In the genomic region with DNA sequence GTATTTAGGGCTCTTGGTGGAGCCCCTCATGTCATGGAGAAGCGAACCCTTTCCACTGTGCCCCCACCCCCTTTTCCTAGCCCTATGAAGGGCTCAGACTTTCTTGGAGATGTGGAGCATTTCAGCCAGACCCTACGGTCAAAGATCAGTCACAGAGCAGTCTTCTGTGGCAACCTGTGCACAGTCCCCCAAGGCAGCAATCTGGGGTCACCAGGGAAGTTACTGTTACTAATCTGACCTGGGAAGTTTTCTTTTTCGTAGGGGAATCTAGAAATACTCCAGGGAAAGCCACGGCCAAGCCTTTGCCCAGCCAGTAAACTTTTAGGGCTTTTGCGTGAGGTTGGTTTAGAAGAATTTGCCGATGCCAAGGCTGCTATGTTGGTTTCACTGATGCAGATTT, we compare ENCODE assay signal across 16 cellular contexts. TPM values are rescaled to one million over a fixed set of nuclear protein-coding genes. Genes with fewer than 3 reads are reported as not detected.
DNase-seq lines count a peak whose midpoint lies in the region; ATAC-seq and TF ChIP-seq lines count a peak whose summit lies in the region.
"Had no signal": no experiment of that assay in that cellular context is flagged by ENCODE, and none has a peak within 500 bp of the region (broad histone marks: within the 10 kb centered on the region; RNA-seq: fewer than 3 reads in every experiment).

No MANE protein-coding gene starts in this region.

- no peak overlapping the region for H2AFZ ChIP-seq in mesenchymal stem cell (ENCODE audit: low read depth, low read length)
- H2AFZ ChIP-seq: GM23248 had no signal

- 85 to 89% methylated on average over 5 to 6 of the region's 6 CpGs for WGBS in body of pancreas, 2 donors
- WGBS in mesenchymal stem cell, result 95% methylated on average over 6 of the region's 6 CpGs

- H3K36me3 ChIP-seq in body of pancreas (replicated peaks in 1 of 2; ENCODE audit: insufficient read depth in 1 of 2, low read depth in 2 of 2) (peaks cover 0 to 2% of the 10 kb centered on the region in 2 donors), mesenchymal stem cell (ENCODE audit: control insufficient read depth in 1 of 2, insufficient read depth in 2 of 2, low read depth in 1 of 2, low read length in 2 of 2) (no peaks in the 10 kb centered on the region)
- H3K36me3 ChIP-seq: WERI-Rb-1 had no signal

- H2BK15ac ChIP-seq in mesenchymal stem cell (ENCODE audit: low read depth, poor library complexity, severe bottlenecking), result peak overlapping the region; percentile 92

- peak in 1 of 4 donors; percentile 4 for DNase-seq in body of pancreas
- DNase-seq in mesenchymal stem cell, result no peak
- DNase-seq in substantia nigra (lab: John Stamatoyannopoulos, UW), result no peak
- no peak for DNase-seq in activated CD4-positive, alpha-beta T cell treated with anti-CD3 and anti-CD28 coated beads for 4 hours
- DNase-seq in Kasumi-1 (lab: John Stamatoyannopoulos, UW), result no peak
- DNase-seq: foreskin keratinocyte, GM23248, NCI-H1417 treated with DMSO at 0.1 percent for 48 hours, nucleus accumbens, RPMI8226, WERI-Rb-1 had no signal

- H2AK5ac ChIP-seq in mesenchymal stem cell (ENCODE audit: low read length, severe bottlenecking), result no peak overlapping the region

- H3K4ac ChIP-seq in mesenchymal stem cell (ENCODE audit: low read depth in 1 of 2, low read length in 2 of 2), result no peak overlapping the region

- no peak overlapping the region for H2BK5ac ChIP-seq in mesenchymal stem cell (ENCODE audit: low read depth, low read length, poor library complexity, severe bottlenecking)

- H3K27ac ChIP-seq in C4-2B, result peak overlapping the region; percentile 83
- H3K27ac ChIP-seq in body of pancreas, result peak overlapping the region; percentile 47 to 81 (median 72)
- H3K27ac ChIP-seq in mesenchymal stem cell (ENCODE audit: low read length, poor library complexity, severe bottlenecking), result no peak overlapping the region
- H3K27ac ChIP-seq in substantia nigra (ENCODE audit: low read depth, low read length, poor library complexity, severe bottlenecking), result peak overlapping the region; percentile 23
- H3K27ac ChIP-seq: foreskin keratinocyte, GM23248, WERI-Rb-1 had no signal

- H3K9ac ChIP-seq in mesenchymal stem cell (ENCODE audit: low read length), result no peak overlapping the region
- H3K9ac ChIP-seq: GM23248 had no signal

- no peak overlapping the region for H2BK120ac ChIP-seq in mesenchymal stem cell (ENCODE audit: low read depth, low read length)

- no peak overlapping the region for H3K23ac ChIP-seq in mesenchymal stem cell (ENCODE audit: low read length in 2 of 2)

- H4K8ac ChIP-seq in mesenchymal stem cell (ENCODE audit: low read length), result no peak overlapping the region

- no peaks in the 10 kb centered on the region for H3K79me1 ChIP-seq in mesenchymal stem cell (replicated peaks; ENCODE audit: low read length, poor library complexity, severe bottlenecking)

- H3K4me3 ChIP-seq in body of pancreas (no peak overlapping the region), mesenchymal stem cell (ENCODE audit: insufficient read depth in 1 of 2, low read depth in 1 of 2, low read length in 2 of 2) (no peak overlapping the region)
- H3K4me3 ChIP-seq: GM23248, skin epidermis had no signal

- peak overlapping the region in 1 of 2 experiments; percentile 81 for H3K18ac ChIP-seq in mesenchymal stem cell (ENCODE audit: low read depth in 1 of 2, low read length in 2 of 2)

- no peak overlapping the region for H3K4me2 ChIP-seq in mesenchymal stem cell (ENCODE audit: low read length, poor library complexity, severe bottlenecking)

- H4K91ac ChIP-seq in mesenchymal stem cell (ENCODE audit: low read length), result peak overlapping the region; percentile 68

- ATAC-seq in body of pancreas, result no peak
- no peak for ATAC-seq in GM19324 (IDR thresholded peaks at IDR 0.05; ENCODE audit: low FRiP score, unreplicated experiment)
- ATAC-seq in HG02759 (IDR thresholded peaks at IDR 0.05; ENCODE audit: unreplicated experiment), result no peak
- ATAC-seq: activated T-helper 17 cell treated with anti-CD3 and anti-CD28 coated beads, Interleukin-2, amount 50 U/mL, for 72 hours; foreskin keratinocyte had no signal

- no peak for TF ChIP-seq POLR2A in body of pancreas (IDR thresholded peaks at IDR 0.05)

- H2BK12ac ChIP-seq in mesenchymal stem cell (ENCODE audit: low read length in 2 of 2), result peak overlapping the region in 1 of 2 experiments; percentile 78

- intact Hi-C loops in body of pancreas (cut with DNase I), result no loop called here

- H3K4me1 ChIP-seq in body of pancreas (peaks cover 95% of the 10 kb centered on the region), mesenchymal stem cell (ENCODE audit: control insufficient read depth, insufficient read depth, low read depth, low read length) (no peaks in the 10 kb centered on the region)
- H3K4me1 ChIP-seq: foreskin keratinocyte had no signal

- TF ChIP-seq CTCF in C4-2B (conservative IDR thresholded peaks at IDR 0.05), result no peak
- no peak for TF ChIP-seq CTCF in body of pancreas (IDR thresholded peaks at IDR 0.05)

- no peaks in the 10 kb centered on the region for H3K9me3 ChIP-seq in body of pancreas
- H3K9me3 ChIP-seq in mesenchymal stem cell (ENCODE audit: control insufficient read depth, low read length), result no peaks in the 10 kb centered on the region

- H3K27me3 ChIP-seq in body of pancreas, result no peaks in the 10 kb centered on the region
- H3K27me3 ChIP-seq in mesenchymal stem cell (ENCODE audit: control insufficient read depth in 1 of 2, insufficient read depth in 1 of 2, low read length in 2 of 2), result peaks cover 32 to 74% of the 10 kb centered on the region in 2 experiments

- no peak overlapping the region for H3K14ac ChIP-seq in mesenchymal stem cell (ENCODE audit: low read length in 2 of 2)

RNA-seq across cellular contexts. Expression of a gene that starts 50.6 kb away (rescaled TPM):
- total RNA-seq in body of pancreas, result 100 to 1,000 TPM in 1 of 2 donors, 10 to 100 TPM in 1; 96.5 to 150 TPM
- polyA plus RNA-seq in mesenchymal stem cell (2013, experiment 1 of 2), result 2.4 TPM
- polyA plus RNA-seq in mesenchymal stem cell (2013, experiment 2 of 2), result 2.1 TPM
- total RNA-seq: foreskin keratinocyte, GM23248 had no signal
- polyA plus RNA-seq: foreskin keratinocyte, GM23248 had no signal
